9 cellular contexts compared by ENCODE assay signal in the genomic region with DNA sequence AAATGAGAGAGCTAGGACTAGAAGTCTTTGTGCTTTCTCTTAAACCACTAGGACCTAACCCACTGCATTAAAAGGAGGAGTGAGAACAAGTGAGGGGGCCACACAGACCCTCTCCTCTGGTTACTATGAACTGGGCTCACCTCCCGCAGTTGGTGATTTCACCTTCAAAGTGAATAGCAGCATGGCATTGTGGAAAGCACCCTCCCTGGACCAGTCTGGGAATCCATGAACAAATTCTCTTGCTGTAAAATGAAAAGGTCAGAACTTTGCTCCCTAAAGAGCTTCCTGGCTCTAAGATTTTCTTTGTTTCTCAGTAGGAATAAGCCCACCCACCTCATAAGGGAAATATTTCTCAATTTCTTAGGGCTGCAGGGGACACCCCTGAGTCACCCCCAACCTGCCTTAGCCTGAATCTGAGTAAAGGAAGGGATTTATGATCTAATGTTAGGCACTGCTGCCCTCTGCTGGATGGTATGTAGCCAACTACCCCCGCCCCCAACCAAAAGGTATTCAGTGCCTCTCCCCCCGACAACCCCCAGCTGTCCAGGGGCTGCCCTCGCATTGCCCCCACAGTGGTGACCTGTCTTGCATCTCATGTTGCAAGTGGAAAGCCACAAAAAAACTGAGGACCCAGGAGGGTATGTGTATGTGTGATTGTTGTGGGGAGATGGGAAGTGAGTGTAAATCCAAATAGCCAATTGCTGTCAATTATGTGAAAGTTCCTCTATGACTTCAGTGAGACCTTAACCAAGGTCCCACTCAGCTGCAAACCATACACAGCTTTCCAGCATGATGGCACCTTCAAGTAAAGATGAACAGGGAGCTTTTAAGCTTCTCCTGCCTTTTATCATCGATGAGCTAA.
DNase-seq lines count a peak whose midpoint lies in the region; ATAC-seq, FAIRE-seq and TF ChIP-seq lines count a peak whose summit lies in the region.
"Had no signal": no experiment of that assay in that cellular context is flagged by ENCODE, and none has a peak within 500 bp of the region (broad histone marks: within the 10 kb centered on the region; RNA-seq: fewer than 3 reads in every experiment).

No MANE protein-coding gene starts in this region.

- ATAC-seq in GM21529 (IDR thresholded peaks at IDR 0.05; ENCODE audit: unreplicated experiment) (peak; percentile 60), T-cell (replicated peaks in 1 of 4) (no peak)

- CTCF ChIA-PET in T-cell (lab: Charles Lee), result interaction anchor here (0.6 to 1.0 kb wide), 5 partner anchors 9 to 1814 kb away, joined by 3 to 8 read pairs (median 4); no protein-coding TSS in a partner anchor

- peaks cover 22 to 34% of the 10 kb centered on the region in 2 donors for H3K27me3 Mint-ChIP-seq in T-cell

- H3K4me3 Mint-ChIP-seq in T-cell, result no peak overlapping the region
- H3K4me3 Mint-ChIP-seq: stimulated activated naive CD8-positive, alpha-beta T cell treated with anti-CD3 and anti-CD28 coated beads, Interleukin-15, Interleukin-2, amounts not matched to agents 100 ng/mL and 50 ng/mL, for 24 hours had no signal

- H3K4me1 ChIP-seq in breast epithelium, result no peaks in the 10 kb centered on the region
- H3K4me1 ChIP-seq in kidney (ENCODE audit: control insufficient read depth in 1 of 2, insufficient read depth in 1 of 2, low read depth in 1 of 2, low read length in 2 of 2), result peaks cover 0 to 5% of the 10 kb centered on the region in 2 donors

- H3K27ac Mint-ChIP-seq in T-cell, result no peak overlapping the region
- H3K27ac Mint-ChIP-seq: stimulated activated naive CD8-positive, alpha-beta T cell treated with anti-CD3 and anti-CD28 coated beads, Interleukin-15, Interleukin-2, amounts not matched to agents 100 ng/mL and 50 ng/mL, for 24 hours had no signal

- DNase-seq in Caki2 (ENCODE audit: low read depth), result peak; percentile 31
- DNase-seq in NCI-H128 (lab: John Stamatoyannopoulos, UW; ENCODE audit: unreplicated experiment), result peak; percentile 31
- peak in 23 of 34 experiments; percentile 1 to 24 (median 9) for DNase-seq in T-cell
- no peak for DNase-seq in breast epithelium (ENCODE audit: low spot score in 2 of 2)
- DNase-seq in kidney, result no peak
- peak; percentile 51 for DNase-seq in stimulated activated CD4-positive, alpha-beta T cell treated with anti-CD3 and anti-CD28 coated beads, Interleukin-4, amount 100 ng/mL, for 24 hours
- DNase-seq in DMS79 (lab: John Stamatoyannopoulos, UW), result no peak

- H3K4me1 Mint-ChIP-seq in T-cell, result no peaks in the 10 kb centered on the region

- H3K9me3 ChIP-seq in breast epithelium (no peaks in the 10 kb centered on the region), kidney (ENCODE audit: control insufficient read depth in 1 of 2, low read length in 2 of 2) (no peaks in the 10 kb centered on the region)

- POLR2A ChIA-PET in T-cell (lab: Charles Lee), result no interaction called here

- H3K27ac ChIP-seq in breast epithelium, result no peak overlapping the region
- H3K27ac ChIP-seq in kidney (ENCODE audit: low read depth in 2 of 2, low read length in 2 of 2), result no peak overlapping the region

- H3K36me3 Mint-ChIP-seq in T-cell, result no peaks in the 10 kb centered on the region

- no peak for FAIRE-seq in kidney (lab: Jason Lieb, UNC)

- H3K9me3 Mint-ChIP-seq in T-cell, result no peaks in the 10 kb centered on the region
- H3K9me3 Mint-ChIP-seq: stimulated activated naive CD8-positive, alpha-beta T cell treated with anti-CD3 and anti-CD28 coated beads, Interleukin-15, Interleukin-2, amounts not matched to agents 100 ng/mL and 50 ng/mL, for 24 hours had no signal

- H3K36me3 ChIP-seq in breast epithelium (no peaks in the 10 kb centered on the region), kidney (ENCODE audit: control insufficient read depth in 1 of 2, insufficient read depth in 2 of 2, low read length in 2 of 2) (no peaks in the 10 kb centered on the region)

- intact Hi-C loops in breast epithelium (cut with DNase I; ENCODE audit: low total_unique reads) (no loop called here), kidney (cut with DNase I) (no loop called here)

- H3K9ac ChIP-seq in kidney (ENCODE audit: low read length in 2 of 2), result no peak overlapping the region

- no peaks in the 10 kb centered on the region for H3K27me3 ChIP-seq in breast epithelium

- TF ChIP-seq CTCF in breast epithelium (IDR thresholded peaks at IDR 0.05) (peak; percentile 45 to 68 (median 57)), kidney (IDR thresholded peaks at IDR 0.05; ENCODE audit: borderline replicate concordance, extremely low read depth, insufficient read depth) (peak; percentile 55)

- in situ Hi-C loops in Caki2 (cut with HindIII; ENCODE audit: low pct_unique_long_range_greater_than_20kb, low sequenced_read_pairs), result no loop called here

- TF ChIP-seq POLR2A in breast epithelium (IDR thresholded peaks at IDR 0.05), result no peak

- H3K4me3 ChIP-seq in breast epithelium (no peak overlapping the region), kidney (ENCODE audit: low read length in 2 of 2) (no peak overlapping the region)

Comparison
In these comparisons a context has a peak if more than half of its experiments do, and no peak if none do; other contexts are left out.
1. DNase-seq: peak in Caki2 (single experiment), NCI-H128 (single experiment), T-cell (23 of 34) and stimulated activated CD4-positive, alpha-beta T cell treated with anti-CD3 and anti-CD28 coated beads, Interleukin-4, amount 100 ng/mL, for 24 hours (single experiment); none in breast epithelium (0 of 2), kidney (single experiment) and DMS79 (single experiment).